In the genomic region with DNA sequence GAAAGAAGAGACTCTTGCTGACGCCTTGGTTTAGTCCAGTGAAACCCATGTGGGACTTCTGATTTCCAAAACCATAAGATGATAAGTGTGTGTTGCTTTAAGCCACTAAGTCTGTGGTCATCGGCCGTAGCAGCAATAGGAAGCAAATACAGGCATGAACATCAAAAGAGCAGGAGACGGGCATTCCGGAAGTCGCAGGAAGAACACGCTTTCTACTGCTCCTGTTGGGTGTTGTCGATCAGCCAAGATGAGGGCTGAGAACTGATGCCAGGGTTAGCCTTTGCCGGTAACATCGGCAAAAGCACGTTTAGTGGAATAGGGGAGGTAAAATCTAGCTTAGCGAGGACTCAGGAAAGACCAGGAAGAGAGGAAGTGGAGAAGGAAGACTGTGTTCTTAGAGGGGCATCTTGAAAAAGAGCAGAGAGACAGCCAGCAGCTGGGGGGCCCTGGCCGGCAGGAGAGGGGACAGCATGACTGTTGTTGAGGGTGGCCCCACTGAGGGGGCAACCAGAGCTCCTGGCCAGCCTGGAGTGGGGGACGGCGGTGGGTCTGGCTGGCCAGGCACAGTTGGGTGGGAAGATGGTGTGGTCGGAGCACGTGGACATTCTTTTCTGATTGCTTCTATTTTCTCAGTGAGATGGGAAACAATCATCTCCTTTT, we compare ENCODE assay signal across 1 cellular context.
TF ChIP-seq lines count a peak whose summit lies in the region.

No MANE protein-coding gene starts in this region.

TF ChIP-seq in endothelial cell of umbilical vein, 7 proteins besides CTCF, POLR2A, EP300 and RAD21 (continued from another document):
- TF ChIP-seq, protein P1, sequence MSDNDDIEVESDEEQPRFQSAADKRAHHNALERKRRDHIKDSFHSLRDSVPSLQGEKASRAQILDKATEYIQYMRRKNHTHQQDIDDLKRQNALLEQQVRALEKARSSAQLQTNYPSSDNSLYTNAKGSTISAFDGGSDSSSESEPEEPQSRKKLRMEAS (IDR thresholded peaks at IDR 0.05; ENCODE audit: insufficient read depth, insufficient read length), result no peak
- no peak for TF ChIP-seq MYC (IDR thresholded peaks at IDR 0.05; ENCODE audit: low read depth, low read length)
- no peak for TF ChIP-seq FOS (IDR thresholded peaks at IDR 0.05; ENCODE audit: borderline replicate concordance, insufficient read depth, low read length)
